In the genomic region with DNA sequence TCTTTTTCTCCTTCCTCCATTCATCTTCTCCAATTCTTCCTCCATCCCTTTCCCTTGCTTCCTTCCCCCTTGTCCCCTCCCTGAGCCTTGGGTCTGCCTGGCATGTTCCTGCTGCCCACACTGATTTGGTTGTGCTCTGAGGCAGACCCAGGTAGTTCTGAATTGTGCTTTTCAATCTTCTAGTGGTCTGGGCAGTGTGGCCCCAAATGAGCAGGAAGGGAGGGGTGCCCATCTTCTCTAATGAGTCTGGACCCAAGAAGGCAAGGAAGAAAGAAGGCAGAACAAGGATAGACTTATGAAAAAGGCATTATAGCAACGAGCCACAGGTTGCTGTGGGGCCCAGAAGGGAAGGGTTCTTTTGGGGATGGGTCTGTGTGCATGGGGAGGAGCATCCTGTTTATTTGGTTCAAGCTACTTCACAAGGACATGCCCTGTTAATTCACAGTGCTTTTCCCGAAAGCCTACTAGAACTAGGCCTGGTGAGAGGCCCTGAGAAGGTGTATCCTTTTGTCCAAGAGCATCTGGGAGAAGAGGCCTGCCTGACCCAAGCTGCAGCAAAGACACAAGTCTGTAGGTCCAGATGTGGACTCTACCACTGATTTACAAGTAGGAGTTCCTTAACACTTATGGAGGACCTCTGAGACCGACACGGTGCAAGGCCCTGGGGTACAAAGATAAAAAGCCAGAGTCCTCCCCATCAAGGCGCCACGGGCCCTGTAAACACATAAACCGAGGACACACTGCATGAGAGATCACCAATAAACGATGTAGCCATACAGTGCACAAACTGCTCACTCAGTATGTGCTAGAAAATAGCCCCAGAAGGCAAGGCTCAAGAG, we compare ENCODE assay signal across 9 cellular contexts. TPM values are rescaled to one million over a fixed set of nuclear protein-coding genes. Genes with fewer than 3 reads are reported as not detected.
A peak's percentile ranks its signal among the peaks of the same experiment; 100 is the strongest.
DNase-seq lines count a peak whose midpoint lies in the region; ATAC-seq and TF ChIP-seq lines count a peak whose summit lies in the region.
"Had no signal": no experiment of that assay in that cellular context is flagged by ENCODE, and none has a peak within 500 bp of the region (broad histone marks: within the 10 kb centered on the region; RNA-seq: fewer than 3 reads in every experiment).

No MANE protein-coding gene starts in this region.

- TF ChIP-seq POLR2A in adrenal gland (IDR thresholded peaks at IDR 0.05) (no peak), testis (IDR thresholded peaks at IDR 0.05) (no peak)

- intact Hi-C loops in activated CD4-positive, alpha-beta T cell treated with anti-CD3 and anti-CD28 coated beads for 36 hours (cut with DNase I, micrococcal nuclease), result loop anchor here (2.0 to 10.0 kb wide), 5 partner anchors 157 to 1712 kb away; partner anchors contain the start of genes ERH (in 1 of the 2), SIPA1L1 (in 1 of the 2), SLC39A9 (in 1 of the 2) and SRSF5 (in 1 of the 2)
- intact Hi-C loops in adrenal gland (cut with DNase I), result no loop called here
- intact Hi-C loops in testis (cut with DNase I; ENCODE audit: low total_unique reads), result no loop called here

- H3K27me3 ChIP-seq in adrenal gland (no peaks in the 10 kb centered on the region), layer of hippocampus (ENCODE audit: control insufficient read depth, insufficient read depth, low read length) (no peaks in the 10 kb centered on the region), testis (no peaks in the 10 kb centered on the region)

- ATAC-seq in activated CD4-positive, alpha-beta T cell treated with anti-CD3 and anti-CD28 coated beads for 36 hours, result no peak
- no peak for ATAC-seq in GM19395 (IDR thresholded peaks at IDR 0.05; ENCODE audit: unreplicated experiment)

- no peaks in the 10 kb centered on the region for H3K9me3 ChIP-seq in adrenal gland (replicated peaks in 1 of 3)
- no peaks in the 10 kb centered on the region for H3K9me3 ChIP-seq in testis

- peak overlapping the region in 2 of 4 donors; percentile 14 to 90 for H3K4me3 ChIP-seq in adrenal gland
- peak overlapping the region; percentile 84 to 88 for H3K4me3 ChIP-seq in testis

- H3K27ac Mint-ChIP-seq in activated CD4-positive, alpha-beta T cell treated with anti-CD3 and anti-CD28 coated beads for 36 hours, result peak overlapping the region; percentile 96

- H3K36me3 Mint-ChIP-seq in activated CD4-positive, alpha-beta T cell treated with anti-CD3 and anti-CD28 coated beads for 36 hours (ENCODE audit: low read depth), result peaks cover 20% of the 10 kb centered on the region

- WGBS in adrenal gland, 4 donors, result 41 to 57% (median 48%) methylated on average over 8 of the region's 8 CpGs
- WGBS in testis, 2 donors, result 34 to 45% methylated on average over 8 of the region's 8 CpGs

- POLR2A ChIA-PET in activated CD4-positive, alpha-beta T cell treated with anti-CD3 and anti-CD28 coated beads for 36 hours (lab: Charles Lee), result interaction anchor here (1.1 kb wide), 1 partner anchor 29 kb away, joined by 3 read pairs; no protein-coding TSS in a partner anchor

- CTCF ChIA-PET in activated CD4-positive, alpha-beta T cell treated with anti-CD3 and anti-CD28 coated beads for 36 hours (lab: Charles Lee), result interaction anchor here (0.6 to 1.5 kb wide), 6 partner anchors 16 to 117 kb away, joined by 3 to 5 read pairs (median 3); no protein-coding TSS in a partner anchor

- peak overlapping the region; percentile 65 to 100 (median 78) for H3K27ac ChIP-seq in adrenal gland
- H3K27ac ChIP-seq in layer of hippocampus (ENCODE audit: low read depth, low read length), result peak overlapping the region; percentile 83
- peak overlapping the region; percentile 72 to 84 for H3K27ac ChIP-seq in testis

- no peaks in the 10 kb centered on the region for H3K9me3 Mint-ChIP-seq in activated CD4-positive, alpha-beta T cell treated with anti-CD3 and anti-CD28 coated beads for 36 hours (ENCODE audit: low read depth)

- H3K36me3 ChIP-seq in adrenal gland (replicated peaks in 1 of 2) (no peaks in the 10 kb centered on the region), testis (ENCODE audit: low read depth, missing control alignments) (no peaks in the 10 kb centered on the region)

- H3K4me1 ChIP-seq in adrenal gland (replicated peaks in 1 of 2) (peaks cover 25 to 48% of the 10 kb centered on the region in 2 donors), testis (peaks cover 31% of the 10 kb centered on the region)

- H3K27me3 Mint-ChIP-seq in activated CD4-positive, alpha-beta T cell treated with anti-CD3 and anti-CD28 coated beads for 36 hours, result no peaks in the 10 kb centered on the region

- H3K4me1 Mint-ChIP-seq in activated CD4-positive, alpha-beta T cell treated with anti-CD3 and anti-CD28 coated beads for 36 hours, result peaks cover 38% of the 10 kb centered on the region

- no peak for TF ChIP-seq CTCF in adrenal gland (IDR thresholded peaks at IDR 0.05)
- TF ChIP-seq CTCF in testis (IDR thresholded peaks at IDR 0.05), result no peak

- no peak for DNase-seq in activated CD4-positive, alpha-beta T cell treated with anti-CD3 and anti-CD28 coated beads for 36 hours
- no peak for DNase-seq in activated CD4-positive, alpha-beta T cell treated with anti-CD3 and anti-CD28 coated beads for 48 hours
- DNase-seq in adrenal gland, result peak in 1 of 7 donors; percentile 60
- no peak for DNase-seq in testis
- DNase-seq in stimulated activated CD8-positive, alpha-beta memory T cell treated with anti-CD3 and anti-CD28 coated beads, Interleukin-4, amount 100 ng/mL, for 48 hours, result no peak
- no peak for DNase-seq in LoVo (ENCODE audit: low spot score)

- peak overlapping the region; percentile 86 for H3K4me3 Mint-ChIP-seq in activated CD4-positive, alpha-beta T cell treated with anti-CD3 and anti-CD28 coated beads for 36 hours

RNA-seq across cellular contexts. Expression of gene SUSD6, which starts 1.2 kb away (rescaled TPM):
- 10 to 100 TPM; 57.9 to 59.3 TPM for total RNA-seq in activated CD4-positive, alpha-beta T cell treated with anti-CD3 and anti-CD28 coated beads for 36 hours
- total RNA-seq in adrenal gland (10 to 100 TPM; 33.3 to 75.5 (median 52.0) TPM), testis (10 to 100 TPM; 38.7 to 39.5 TPM)
- polyA plus RNA-seq in adrenal gland (10 to 100 TPM in 1 of 3 donors, 1 to 10 TPM in 2; 7.8 to 22.8 (median 9.3) TPM), testis (ENCODE audit: insufficient read depth, low read depth, low replicate concordance) (27.7 TPM)

RNA-seq across cellular contexts. Expression of gene CCDC177, which starts 35.6 kb away (rescaled TPM):
- not detected for total RNA-seq in activated CD4-positive, alpha-beta T cell treated with anti-CD3 and anti-CD28 coated beads for 36 hours
- under 1 TPM in 6 of 8 donors, not detected in 2; 0.04 to 0.61 (median 0.34) TPM for total RNA-seq in adrenal gland
- polyA plus RNA-seq in adrenal gland, result under 1 TPM in 2 of 3 donors, not detected in 1; 0.07 to 0.40 TPM
- 1 to 10 TPM; 1.7 to 1.9 TPM for total RNA-seq in testis
- polyA plus RNA-seq in testis (ENCODE audit: insufficient read depth, low read depth, low replicate concordance), result 0.63 TPM
- total RNA-seq: myocyte had no signal

Comparison
In these comparisons a context has a peak if more than half of its experiments do, and no peak if none do; other contexts are left out.
1. intact Hi-C loops: an anchor here in activated CD4-positive, alpha-beta T cell treated with anti-CD3 and anti-CD28 coated beads for 36 hours (2.0 to 10.0 kb wide); none called in adrenal gland and testis.